Comparison of ENCODE assay signal across 9 cellular contexts in genomic region chr14:89394920-89395319, GRCh38.
"Had no signal": no experiment of that assay in that cellular context is flagged by ENCODE, and none has a peak within 500 bp of the region (broad histone marks: within the 10 kb centered on the region; RNA-seq: fewer than 3 reads in every experiment).

No MANE protein-coding gene starts in this region.

- H3K27ac ChIP-seq: thoracic aorta, uterus had no signal

- H3K36me3 ChIP-seq: thoracic aorta, uterus had no signal

- H3K36me3 Mint-ChIP-seq: mesothelial cell of epicardium had no signal

- H3K4me3 Mint-ChIP-seq: activated naive CD4-positive, alpha-beta T cell treated with anti-CD3 and anti-CD28 coated beads, Interleukin-2, amount 50 U/mL, for 24 hours; mesothelial cell of epicardium; stimulated activated naive B cell treated with anti-CD40 and anti-IgM and Interleukin-4, amounts not matched to agents 10 μg/mL and 1 μg/mL and 100 μg/mL, for 72 hours had no signal

- H3K27ac Mint-ChIP-seq: mesothelial cell of epicardium, progenitor cell of endocrine pancreas had no signal

- H3K9me3 Mint-ChIP-seq: activated naive CD4-positive, alpha-beta T cell treated with anti-CD3 and anti-CD28 coated beads, Interleukin-2, amount 50 U/mL, for 24 hours; mesothelial cell of epicardium; stimulated activated naive B cell treated with anti-CD40 and anti-IgM and Interleukin-4, amounts not matched to agents 10 μg/mL and 1 μg/mL and 100 μg/mL, for 72 hours had no signal

- ATAC-seq: right cardiac atrium; stimulated activated naive B cell treated with anti-CD40 and anti-IgM and Interleukin-4, amounts not matched to agents 10 μg/mL and 1 μg/mL and 100 μg/mL, for 72 hours had no signal

- H3K27me3 ChIP-seq: uterus had no signal

- H3K9me3 ChIP-seq: thoracic aorta, uterus had no signal

- H3K27me3 Mint-ChIP-seq: activated naive CD4-positive, alpha-beta T cell treated with anti-CD3 and anti-CD28 coated beads, Interleukin-2, amount 50 U/mL, for 24 hours; stimulated activated naive B cell treated with anti-CD40 and anti-IgM and Interleukin-4, amounts not matched to agents 10 μg/mL and 1 μg/mL and 100 μg/mL, for 72 hours had no signal

- DNase-seq: effector CD4-positive, alpha-beta T cell; stimulated activated naive B cell treated with anti-CD40 and anti-IgM and Interleukin-4, amounts not matched to agents 10 μg/mL and 1 μg/mL and 100 μg/mL, for 72 hours; T-helper 2 cell; uterus had no signal

- H3K4me3 ChIP-seq: thoracic aorta, uterus had no signal
